In genomic region chr11:27312110-27312509, GRCh38 we compare ENCODE assay signal across 18 cellular contexts.
"Had no signal": no experiment of that assay in that cellular context is flagged by ENCODE, and none has a peak within 500 bp of the region (broad histone marks: within the 10 kb centered on the region; RNA-seq: fewer than 3 reads in every experiment).

No MANE protein-coding gene starts in this region.

- H3K4me3 ChIP-seq: hepatocyte, lower lobe of right lung, neural progenitor cell, tibial nerve, uterus had no signal

- H3K27me3 ChIP-seq: hepatocyte, neural progenitor cell, tibial nerve, uterus had no signal

- H3K4me1 ChIP-seq: lower lobe of right lung, neural progenitor cell, tibial nerve, uterus had no signal

- ATAC-seq: lower lobe of right lung had no signal

- H3K79me2 ChIP-seq: hepatocyte had no signal

- H2AFZ ChIP-seq: hepatocyte, neural progenitor cell had no signal

- H3K9me3 ChIP-seq: lower lobe of right lung, tibial nerve, uterus had no signal

- H3K4me2 ChIP-seq: hepatocyte, neural progenitor cell had no signal

- H3K36me3 ChIP-seq: lower lobe of right lung, neural progenitor cell, tibial nerve, uterus had no signal

- H3K27ac ChIP-seq: epithelial cell of prostate, hepatocyte, lower lobe of right lung, neural progenitor cell, tibial nerve, uterus had no signal

- H3K9ac ChIP-seq: neural progenitor cell had no signal

- DNase-seq: activated CD4-positive, alpha-beta T cell treated with anti-CD3 and anti-CD28 coated beads, Interleukin-2, amount 10 ng/mL, durations not matched to agents 24 days and 14 days; activated CD4-positive, CD25-positive, alpha-beta regulatory T cell; activated CD8-positive, alpha-beta memory T cell treated with anti-CD3 and anti-CD28 coated beads for 24 hours; activated gamma-delta T cell treated with Interleukin-2 at 50 U/mL for 16 hours; activated naive CD8-positive, alpha-beta T cell treated with anti-CD3 and anti-CD28 coated beads for 36 hours; anterior cingulate cortex; cerebellar nuclear complex; effector memory CD4-positive, alpha-beta T cell; kidney glomerular epithelial cell; lower lobe of right lung; midbrain; stimulated activated CD4-positive, alpha-beta T cell treated with anti-CD3 and anti-CD28 coated beads, Interleukin-2, amount 100 ng/mL, for 48 hours; stimulated activated naive CD4-positive, alpha-beta T cell; uterus had no signal
